26 cellular contexts compared by ENCODE assay signal in genomic region chr10:114478281-114478680, GRCh38.
A peak's percentile ranks its signal among the peaks of the same experiment; 100 is the strongest.
DNase-seq lines count a peak whose midpoint lies in the region; ATAC-seq and TF ChIP-seq lines count a peak whose summit lies in the region.
"Had no signal": no experiment of that assay in that cellular context is flagged by ENCODE, and none has a peak within 500 bp of the region (broad histone marks: within the 10 kb centered on the region; RNA-seq: fewer than 3 reads in every experiment).

No MANE protein-coding gene starts in this region.

- DNase-seq in activated T-cell treated with anti-CD3 and anti-CD28 coated beads, Interleukin-2, amount 50 U/mL, for 24 hours, result no peak
- no peak for DNase-seq in activated T-cell treated with anti-CD3 and anti-CD28 coated beads, Interleukin-2, amount 50 U/mL, for 48 hours
- no peak for DNase-seq in CD8-positive, alpha-beta T cell
- no peak for DNase-seq in nucleus accumbens (lab: John Stamatoyannopoulos, UW)
- no peak for DNase-seq in islet precursor cell
- DNase-seq: activated naive CD4-positive, alpha-beta T cell treated with Interleukin-2 at 50 U/mL for 16 hours; activated T-cell treated with anti-CD3 and anti-CD28 coated beads, Interleukin-2, amount 50 U/mL, for 72 hours; AML-193; aorta; central memory CD4-positive, alpha-beta T cell; DMS79; GF-D8; HCEC 1CT; mesenchymal stem cell; NCI-H1092; NCI-H187 treated with DMSO at 0.1 percent for 48 hours; NCI-H526 treated with DMSO at 0.1 percent for 48 hours; stimulated activated CD4-positive, alpha-beta T cell treated with anti-CD3 and anti-CD28 coated beads, Interleukin-12 subunit alpha, Interleukin-12 subunit beta, amount 100 ng/mL, for 4 hours; stimulated activated CD4-positive, alpha-beta T cell treated with anti-CD3 and anti-CD28 coated beads, Interleukin-4, amount 100 ng/mL, for 24 hours; stimulated activated naive CD4-positive, alpha-beta T cell treated with Interleukin-2 at 50 U/mL for 16 hours; T-helper 17 cell had no signal

- H3K27me3 ChIP-seq in CD8-positive, alpha-beta T cell (ENCODE audit: insufficient read depth, low read length), result no peaks in the 10 kb centered on the region
- H3K27me3 ChIP-seq in gastroesophageal sphincter (no peaks in the 10 kb centered on the region), subcutaneous abdominal adipose tissue (ENCODE audit: control insufficient read depth in 5 of 5, insufficient read depth in 4 of 5, low read length in 5 of 5) (no peaks in the 10 kb centered on the region)
- H3K27me3 ChIP-seq: tibial artery had no signal

- POLR2A ChIA-PET in CD8-positive, alpha-beta T cell (lab: Charles Lee), result no interaction called here

- H3K9me3 Mint-ChIP-seq in activated T-cell treated with anti-CD3 and anti-CD28 coated beads, Interleukin-2, amount 50 U/mL, for 24 hours, result no peaks in the 10 kb centered on the region
- H3K9me3 Mint-ChIP-seq in CD8-positive, alpha-beta T cell, result no peaks in the 10 kb centered on the region
- H3K9me3 Mint-ChIP-seq: activated T-cell treated with anti-CD3 and anti-CD28 coated beads, Interleukin-2, amount 50 U/mL, for 72 hours had no signal

- no peaks in the 10 kb centered on the region for H3K27me3 Mint-ChIP-seq in activated T-cell treated with anti-CD3 and anti-CD28 coated beads, Interleukin-2, amount 50 U/mL, for 24 hours
- no peaks in the 10 kb centered on the region for H3K27me3 Mint-ChIP-seq in CD8-positive, alpha-beta T cell (ENCODE audit: low read depth)
- H3K27me3 Mint-ChIP-seq: T-helper 17 cell had no signal

- H3K4me1 ChIP-seq in CD8-positive, alpha-beta T cell (ENCODE audit: insufficient read depth, low read length), result peaks cover 26% of the 10 kb centered on the region
- H3K4me1 ChIP-seq in gastroesophageal sphincter (peaks cover 0 to 61% (median 12%) of the 10 kb centered on the region in 3 donors), subcutaneous abdominal adipose tissue (ENCODE audit: control insufficient read depth in 5 of 5, insufficient read depth in 5 of 5, low read length in 5 of 5) (peaks cover 0 to 23% (median 19%) of the 10 kb centered on the region in 5 donors)

- H3K4me3 ChIP-seq in CD8-positive, alpha-beta T cell (ENCODE audit: low read depth, low read length), result no peak overlapping the region
- no peak overlapping the region for H3K4me3 ChIP-seq in gastroesophageal sphincter
- no peak overlapping the region for H3K4me3 ChIP-seq in subcutaneous abdominal adipose tissue (ENCODE audit: low read depth in 1 of 5, low read length in 5 of 5)
- H3K4me3 ChIP-seq: SK-N-MC, tibial artery had no signal

- H3K36me3 ChIP-seq in CD8-positive, alpha-beta T cell (ENCODE audit: insufficient read depth, low read length), result peaks cover 15% of the 10 kb centered on the region
- no peaks in the 10 kb centered on the region for H3K36me3 ChIP-seq in gastroesophageal sphincter
- peaks cover 0 to 2% (median 0%) of the 10 kb centered on the region in 5 donors for H3K36me3 ChIP-seq in subcutaneous abdominal adipose tissue (ENCODE audit: control insufficient read depth in 5 of 5, insufficient read depth in 5 of 5, low read length in 5 of 5)
- H3K36me3 ChIP-seq: tibial artery had no signal

- no peak for TF ChIP-seq POLR2A in gastroesophageal sphincter (IDR thresholded peaks at IDR 0.05)

- peak overlapping the region; percentile 74 for H3K27ac Mint-ChIP-seq in activated T-cell treated with anti-CD3 and anti-CD28 coated beads, Interleukin-2, amount 50 U/mL, for 24 hours
- H3K27ac Mint-ChIP-seq in CD8-positive, alpha-beta T cell, result peak overlapping the region; percentile 64

- H3K9me3 ChIP-seq in CD8-positive, alpha-beta T cell (ENCODE audit: low read length), result no peaks in the 10 kb centered on the region
- H3K9me3 ChIP-seq in gastroesophageal sphincter (no peaks in the 10 kb centered on the region), subcutaneous abdominal adipose tissue (ENCODE audit: control insufficient read depth in 5 of 5, low read length in 5 of 5) (no peaks in the 10 kb centered on the region)
- H3K9me3 ChIP-seq: tibial artery had no signal

- CTCF ChIA-PET in CD8-positive, alpha-beta T cell (lab: Charles Lee), result interaction anchor here (1.8 to 12.9 kb wide), 2 partner anchors 46 to 70 kb away, joined by 4 to 187 read pairs; no protein-coding TSS in a partner anchor

- no peak for TF ChIP-seq EP300 in gastroesophageal sphincter (IDR thresholded peaks at IDR 0.05)

- no peak overlapping the region for H3K27ac ChIP-seq in CD8-positive, alpha-beta T cell (ENCODE audit: low read depth, low read length)
- peak overlapping the region in 3 of 4 donors; percentile 62 to 75 (median 73) for H3K27ac ChIP-seq in gastroesophageal sphincter
- H3K27ac ChIP-seq in subcutaneous abdominal adipose tissue (ENCODE audit: low read depth, low read length), result peak overlapping the region; percentile 25
- H3K27ac ChIP-seq: SK-N-MC had no signal

- no peak overlapping the region for H3K9ac ChIP-seq in subcutaneous abdominal adipose tissue (ENCODE audit: low read length in 5 of 5)

- intact Hi-C loops in CD8-positive, alpha-beta T cell (cut with DNase I, micrococcal nuclease), result loop anchor here in 1 of 2 experiments (10.0 kb wide), 1 partner anchor 647 kb away; no protein-coding TSS in a partner anchor

- peaks cover 70% of the 10 kb centered on the region for H3K4me1 Mint-ChIP-seq in activated T-cell treated with anti-CD3 and anti-CD28 coated beads, Interleukin-2, amount 50 U/mL, for 24 hours (ENCODE audit: low read depth)
- peaks cover 84% of the 10 kb centered on the region for H3K4me1 Mint-ChIP-seq in CD8-positive, alpha-beta T cell (ENCODE audit: low read depth)

- peaks cover 57% of the 10 kb centered on the region for H3K36me3 Mint-ChIP-seq in activated T-cell treated with anti-CD3 and anti-CD28 coated beads, Interleukin-2, amount 50 U/mL, for 24 hours (ENCODE audit: low read depth)
- peaks cover 79% of the 10 kb centered on the region for H3K36me3 Mint-ChIP-seq in CD8-positive, alpha-beta T cell

- 88 to 89% methylated on average over 2 of the region's 2 CpGs for WGBS in gastroesophageal sphincter (ENCODE audit: low coverage in 1 of 2), 2 donors

- no peak for ATAC-seq in CD8-positive, alpha-beta T cell
- ATAC-seq in gastroesophageal sphincter (no peak), GM21723 (IDR thresholded peaks at IDR 0.05; ENCODE audit: unreplicated experiment) (no peak)
- ATAC-seq: activated T-cell treated with anti-CD3 and anti-CD28 coated beads, Interleukin-2, amount 50 U/mL, for 72 hours; T-helper 17 cell had no signal

- no peak for TF ChIP-seq CTCF in CD8-positive, alpha-beta T cell (IDR thresholded peaks at IDR 0.05)
- no peak for TF ChIP-seq CTCF in gastroesophageal sphincter (IDR thresholded peaks at IDR 0.05)

- no peak overlapping the region for H3K4me3 Mint-ChIP-seq in activated T-cell treated with anti-CD3 and anti-CD28 coated beads, Interleukin-2, amount 50 U/mL, for 24 hours
- H3K4me3 Mint-ChIP-seq in CD8-positive, alpha-beta T cell, result no peak overlapping the region
- H3K4me3 Mint-ChIP-seq: activated T-cell treated with anti-CD3 and anti-CD28 coated beads, Interleukin-2, amount 50 U/mL, for 72 hours; T-helper 17 cell had no signal
